In the genomic region with DNA sequence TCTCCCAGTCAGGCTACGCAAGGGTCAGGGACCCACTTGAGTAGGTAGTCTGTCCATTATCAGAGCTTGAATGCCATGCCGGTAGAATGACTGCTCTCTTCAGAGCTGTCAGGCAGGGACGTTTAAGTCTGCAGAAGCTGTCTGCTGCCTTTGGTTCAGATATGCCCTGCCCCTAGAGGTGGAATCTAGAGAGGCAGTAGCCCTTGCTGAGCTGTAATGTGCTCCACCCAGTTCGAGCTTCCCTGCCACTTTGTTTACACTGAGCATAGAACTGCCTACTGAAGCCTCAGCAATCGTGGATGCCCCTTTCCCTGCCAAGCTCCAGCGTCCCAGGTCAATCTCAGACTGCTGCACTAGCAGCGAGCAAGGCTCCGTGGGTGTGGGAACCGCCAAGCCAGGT, we compare ENCODE assay signal across 16 cellular contexts.
"Had no signal": no experiment of that assay in that cellular context is flagged by ENCODE, and none has a peak within 500 bp of the region (broad histone marks: within the 10 kb centered on the region; RNA-seq: fewer than 3 reads in every experiment).

No MANE protein-coding gene starts in this region.

- H3K4me1 Mint-ChIP-seq: activated CD4-positive, alpha-beta memory T cell treated with anti-CD3 and anti-CD28 coated beads, Interleukin-2, amount 10 ng/mL, durations not matched to agents 7 days and 5 days; activated CD4-positive, alpha-beta T cell treated with anti-CD3 and anti-CD28 coated beads for 36 hours had no signal

- H3K9me3 ChIP-seq: ascending aorta, left ventricle myocardium inferior, testis had no signal

- H3K36me3 ChIP-seq: ascending aorta, left ventricle myocardium inferior had no signal

- DNase-seq: activated CD4-positive, alpha-beta memory T cell treated with anti-CD3 and anti-CD28 coated beads, Interleukin-2, amount 10 ng/mL, durations not matched to agents 7 days and 5 days; activated CD4-positive, alpha-beta T cell treated with anti-CD3 and anti-CD28 coated beads for 36 hours; activated gamma-delta T cell; activated naive CD8-positive, alpha-beta T cell treated with anti-CD3 and anti-CD28 coated beads, Interleukin-2, amount 10 ng/mL, durations not matched to agents 7 days and 5 days; activated T-cell treated with anti-CD3 and anti-CD28 coated beads, Interleukin-2, amount 50 U/mL, for 48 hours; foreskin melanocyte; head of caudate nucleus; kidney; left ventricle myocardium inferior; mesenchymal stem cell; nephron progenitor cell; stimulated activated CD4-positive, alpha-beta T cell treated with anti-CD3 and anti-CD28 coated beads, Interleukin-4, amount 100 ng/mL, for 1 hour; stimulated activated CD8-positive, alpha-beta memory T cell treated with anti-CD3 and anti-CD28 coated beads, Interleukin-4, amount 100 ng/mL, for 48 hours; stimulated activated naive CD8-positive, alpha-beta T cell treated with anti-CD3 and anti-CD28 coated beads, Interleukin-15, Interleukin-2, amounts not matched to agents 100 U/mL and 50 U/mL, for 24 hours; testis had no signal

- H3K4me3 Mint-ChIP-seq: activated CD4-positive, alpha-beta memory T cell treated with anti-CD3 and anti-CD28 coated beads, Interleukin-2, amount 10 ng/mL, durations not matched to agents 7 days and 5 days; activated CD4-positive, alpha-beta T cell treated with anti-CD3 and anti-CD28 coated beads for 36 hours; activated naive CD8-positive, alpha-beta T cell treated with anti-CD3 and anti-CD28 coated beads, Interleukin-2, amount 10 ng/mL, durations not matched to agents 7 days and 5 days; nephron progenitor cell had no signal

- H3K9me3 Mint-ChIP-seq: nephron progenitor cell had no signal

- H3K4me3 ChIP-seq: ascending aorta, left ventricle myocardium inferior, testis had no signal

- H3K4me1 ChIP-seq: ascending aorta, left ventricle myocardium inferior, testis had no signal

- H3K27me3 Mint-ChIP-seq: activated CD4-positive, alpha-beta memory T cell treated with anti-CD3 and anti-CD28 coated beads, Interleukin-2, amount 10 ng/mL, durations not matched to agents 7 days and 5 days; activated CD4-positive, alpha-beta T cell treated with anti-CD3 and anti-CD28 coated beads for 36 hours; activated naive CD8-positive, alpha-beta T cell treated with anti-CD3 and anti-CD28 coated beads, Interleukin-2, amount 10 ng/mL, durations not matched to agents 7 days and 5 days had no signal

- ATAC-seq: activated CD4-positive, alpha-beta T cell treated with anti-CD3 and anti-CD28 coated beads for 36 hours; stimulated activated naive CD8-positive, alpha-beta T cell treated with anti-CD3 and anti-CD28 coated beads, Interleukin-15, Interleukin-2, amounts not matched to agents 100 U/mL and 50 U/mL, for 24 hours had no signal

- H3K36me3 Mint-ChIP-seq: activated naive CD8-positive, alpha-beta T cell treated with anti-CD3 and anti-CD28 coated beads, Interleukin-2, amount 10 ng/mL, durations not matched to agents 7 days and 5 days had no signal

- H3K27ac ChIP-seq: ascending aorta, left ventricle myocardium inferior, testis had no signal

- H3K27ac Mint-ChIP-seq: activated CD4-positive, alpha-beta memory T cell treated with anti-CD3 and anti-CD28 coated beads, Interleukin-2, amount 10 ng/mL, durations not matched to agents 7 days and 5 days; activated CD4-positive, alpha-beta T cell treated with anti-CD3 and anti-CD28 coated beads for 36 hours; activated naive CD8-positive, alpha-beta T cell treated with anti-CD3 and anti-CD28 coated beads, Interleukin-2, amount 10 ng/mL, durations not matched to agents 7 days and 5 days; nephron progenitor cell had no signal

- H3K27me3 ChIP-seq: ascending aorta, testis had no signal
